12 cellular contexts compared by ENCODE assay signal in the genomic region with DNA sequence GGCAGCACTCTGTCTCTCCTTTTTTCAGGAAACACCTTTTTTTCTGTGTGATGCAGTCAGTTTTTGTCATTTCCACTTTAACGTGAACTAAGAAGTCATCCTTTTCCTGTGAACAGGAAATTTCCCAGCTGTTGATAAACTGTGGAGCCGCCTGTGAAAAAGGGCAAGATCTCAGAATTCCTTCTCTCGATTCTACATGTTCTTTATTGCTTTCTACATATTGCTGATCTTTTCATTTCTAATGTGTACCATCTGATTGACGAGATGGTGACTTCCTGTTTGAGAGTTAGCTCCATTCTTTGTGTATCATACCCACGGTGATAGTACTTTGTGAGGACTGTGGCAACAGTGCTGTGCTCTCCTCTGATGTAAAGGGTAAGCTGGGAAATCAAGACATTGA. TPM values are rescaled to one million over a fixed set of nuclear protein-coding genes. Genes with fewer than 3 reads are reported as not detected.
DNase-seq lines count a peak whose midpoint lies in the region; ATAC-seq and TF ChIP-seq lines count a peak whose summit lies in the region.
"Had no signal": no experiment of that assay in that cellular context is flagged by ENCODE, and none has a peak within 500 bp of the region (broad histone marks: within the 10 kb centered on the region; RNA-seq: fewer than 3 reads in every experiment).

No MANE protein-coding gene starts in this region.

- CTCF ChIA-PET in activated CD8-positive, alpha-beta memory T cell treated with anti-CD3 and anti-CD28 coated beads, Interleukin-2, amount 10 ng/mL, durations not matched to agents 7 days and 5 days (lab: Charles Lee) = interaction anchor here (1.3 to 3.0 kb wide), 4 partner anchors 19 to 174 kb away, joined by 3 to 7 read pairs (median 6); no protein-coding TSS in a partner anchor
- CTCF ChIA-PET in RWPE1 (lab: Yijun Ruan, JAX) = interaction anchor here (0.6 kb wide), 2 partner anchors 174 to 913 kb away, joined by 3 to 4 read pairs; no protein-coding TSS in a partner anchor

- H3K9me3 ChIP-seq in endodermal cell (ENCODE audit: control insufficient read depth, low read length) = no peaks in the 10 kb centered on the region
- H3K9me3 ChIP-seq: SJCRH30, uterus had no signal

- no peak overlapping the region for H3K9ac ChIP-seq in endodermal cell (ENCODE audit: extremely low read depth, low read length, poor library complexity, severe bottlenecking)

- peaks cover 60% of the 10 kb centered on the region for H3K4me1 Mint-ChIP-seq in activated CD8-positive, alpha-beta memory T cell treated with anti-CD3 and anti-CD28 coated beads, Interleukin-2, amount 10 ng/mL, durations not matched to agents 7 days and 5 days
- H3K4me1 Mint-ChIP-seq in stimulated activated naive CD8-positive, alpha-beta T cell treated with anti-CD3 and anti-CD28 coated beads, Interleukin-15, amount 100 ng/mL, for 72 hours = peaks cover 74% of the 10 kb centered on the region
- H3K4me1 Mint-ChIP-seq in endodermal cell = peaks cover 18% of the 10 kb centered on the region

- H3K9me3 Mint-ChIP-seq in activated CD8-positive, alpha-beta memory T cell treated with anti-CD3 and anti-CD28 coated beads, Interleukin-2, amount 10 ng/mL, durations not matched to agents 7 days and 5 days (ENCODE audit: low read depth) = no peaks in the 10 kb centered on the region
- no peaks in the 10 kb centered on the region for H3K9me3 Mint-ChIP-seq in stimulated activated naive CD8-positive, alpha-beta T cell treated with anti-CD3 and anti-CD28 coated beads, Interleukin-15, amount 100 ng/mL, for 72 hours
- no peaks in the 10 kb centered on the region for H3K9me3 Mint-ChIP-seq in endodermal cell

- H3K27ac ChIP-seq in endodermal cell (ENCODE audit: low read depth, low read length) = no peak overlapping the region
- no peak overlapping the region for H3K27ac ChIP-seq in RWPE1
- H3K27ac ChIP-seq: SJCRH30 had no signal

- POLR2A ChIA-PET in RWPE1 (lab: Yijun Ruan, JAX; ENCODE audit: low non-redundant PET) = no interaction called here

- H3K27ac Mint-ChIP-seq in activated CD8-positive, alpha-beta memory T cell treated with anti-CD3 and anti-CD28 coated beads, Interleukin-2, amount 10 ng/mL, durations not matched to agents 7 days and 5 days = peak overlapping the region; percentile 68
- peak overlapping the region; percentile 37 to 96 for H3K27ac Mint-ChIP-seq in stimulated activated naive CD8-positive, alpha-beta T cell treated with anti-CD3 and anti-CD28 coated beads, Interleukin-15, amount 100 ng/mL, for 72 hours
- H3K27ac Mint-ChIP-seq in endodermal cell = no peak overlapping the region

- H3K4me3 Mint-ChIP-seq in activated CD8-positive, alpha-beta memory T cell treated with anti-CD3 and anti-CD28 coated beads, Interleukin-2, amount 10 ng/mL, durations not matched to agents 7 days and 5 days = peak overlapping the region; percentile 65
- peak overlapping the region; percentile 75 to 84 for H3K4me3 Mint-ChIP-seq in stimulated activated naive CD8-positive, alpha-beta T cell treated with anti-CD3 and anti-CD28 coated beads, Interleukin-15, amount 100 ng/mL, for 72 hours
- H3K4me3 Mint-ChIP-seq in endodermal cell = no peak overlapping the region

- TF ChIP-seq CTCF in endodermal cell (conservative IDR thresholded peaks at IDR 0.05) = no peak
- TF ChIP-seq CTCF in RWPE1 (conservative IDR thresholded peaks at IDR 0.05; ENCODE audit: low read depth) = no peak

- no peaks in the 10 kb centered on the region for H3K4me1 ChIP-seq in endodermal cell (ENCODE audit: control insufficient read depth, insufficient read depth, low read length)
- H3K4me1 ChIP-seq: uterus had no signal

- H3K4me3 ChIP-seq in endodermal cell (ENCODE audit: low read length) = no peak overlapping the region
- H3K4me3 ChIP-seq: coronary artery, SJCRH30, uterus had no signal

- no peaks in the 10 kb centered on the region for H3K27me3 Mint-ChIP-seq in activated CD8-positive, alpha-beta memory T cell treated with anti-CD3 and anti-CD28 coated beads, Interleukin-2, amount 10 ng/mL, durations not matched to agents 7 days and 5 days
- H3K27me3 Mint-ChIP-seq in stimulated activated naive CD8-positive, alpha-beta T cell treated with anti-CD3 and anti-CD28 coated beads, Interleukin-15, amount 100 ng/mL, for 72 hours = no peaks in the 10 kb centered on the region
- no peaks in the 10 kb centered on the region for H3K27me3 Mint-ChIP-seq in endodermal cell (ENCODE audit: insufficient read depth)

- peaks cover 12% of the 10 kb centered on the region for H3K36me3 Mint-ChIP-seq in activated CD8-positive, alpha-beta memory T cell treated with anti-CD3 and anti-CD28 coated beads, Interleukin-2, amount 10 ng/mL, durations not matched to agents 7 days and 5 days
- no peaks in the 10 kb centered on the region for H3K36me3 Mint-ChIP-seq in endodermal cell (ENCODE audit: low read depth)

- no peaks in the 10 kb centered on the region for H3K27me3 ChIP-seq in endodermal cell (ENCODE audit: control insufficient read depth, insufficient read depth, low read length, poor library complexity, severe bottlenecking)
- H3K27me3 ChIP-seq: SJCRH30, uterus had no signal

- peak; percentile 74 for ATAC-seq in activated CD8-positive, alpha-beta memory T cell treated with anti-CD3 and anti-CD28 coated beads, Interleukin-2, amount 10 ng/mL, durations not matched to agents 7 days and 5 days
- ATAC-seq in HG03439 (IDR thresholded peaks at IDR 0.05; ENCODE audit: unreplicated experiment) = peak; percentile 46
- peak; percentile 75 for ATAC-seq in stimulated activated naive CD8-positive, alpha-beta T cell treated with anti-CD3 and anti-CD28 coated beads, Interleukin-15, amount 100 ng/mL, for 72 hours

- no peak for DNase-seq in activated CD8-positive, alpha-beta memory T cell treated with anti-CD3 and anti-CD28 coated beads, Interleukin-2, amount 10 ng/mL, durations not matched to agents 7 days and 5 days
- DNase-seq in activated CD8-positive, alpha-beta memory T cell treated with anti-CD3 and anti-CD28 coated beads, Interleukin-2, amount 50 U/mL, for 4 hours = no peak
- DNase-seq in dermis blood vessel endothelial cell (peak; percentile 61), NCI-H1105 treated with DMSO at 0.1 percent for 48 hours (lab: John Stamatoyannopoulos, UW) (no peak), endodermal cell (no peak), RWPE1 (ENCODE audit: low spot score) (no peak)
- no peak for DNase-seq in stimulated activated naive CD8-positive, alpha-beta T cell treated with anti-CD3 and anti-CD28 coated beads, Interleukin-15, amount 100 ng/mL, for 72 hours
- DNase-seq: hypothalamus, SJCRH30, uterus had no signal

- WGBS in endodermal cell (ENCODE audit: insufficient coverage in 1 of 2, insufficient read length in 1 of 2), 2 experiments = 87 to 91% methylated on average over 3 to 5 of the region's 5 CpGs

- H3K36me3 ChIP-seq in endodermal cell (ENCODE audit: control insufficient read depth, insufficient read depth, low read length) = no peaks in the 10 kb centered on the region
- H3K36me3 ChIP-seq: SJCRH30, uterus had no signal

RNA-seq across cellular contexts. Expression of gene ADD3, which starts 50.4 kb away (rescaled TPM):
- total RNA-seq in activated CD8-positive, alpha-beta memory T cell treated with anti-CD3 and anti-CD28 coated beads, Interleukin-2, amount 10 ng/mL, durations not matched to agents 7 days and 5 days = 100 to 1,000 TPM; 124 to 206 TPM
- total RNA-seq in dermis blood vessel endothelial cell (401 and 433 TPM in 2 replicates), endodermal cell (100 to 1,000 TPM; 183 to 241 TPM)
- polyA plus RNA-seq in endodermal cell (2013, experiment 1 of 2) = 105 TPM
- polyA plus RNA-seq in endodermal cell (2013, experiment 2 of 2) = 104 TPM
